In genomic region chr17:80030730-80031410, GRCh38 we compare ENCODE assay signal across 9 cellular contexts. TPM values are rescaled to one million over a fixed set of nuclear protein-coding genes. Genes with fewer than 3 reads are reported as not detected.
DNase-seq lines count a peak whose midpoint lies in the region; ATAC-seq and TF ChIP-seq lines count a peak whose summit lies in the region.
"Had no signal": no experiment of that assay in that cellular context is flagged by ENCODE, and none has a peak within 500 bp of the region (broad histone marks: within the 10 kb centered on the region; RNA-seq: fewer than 3 reads in every experiment).

No MANE protein-coding gene starts in this region.

- H3K4me3 ChIP-seq in colonic mucosa = no peak overlapping the region
- no peak overlapping the region for H3K4me3 ChIP-seq in parathyroid adenoma (ENCODE audit: low read depth, low read length)

- peaks cover 34% of the 10 kb centered on the region for H3K4me1 Mint-ChIP-seq in HFFc6 (ENCODE audit: low read depth)
- peaks cover 7% of the 10 kb centered on the region for H3K4me1 Mint-ChIP-seq in activated T-helper 2 cell treated with anti-CD3 and anti-CD28 coated beads, Interferon-gamma antibody, Interleukin-2, Interleukin-4, amounts not matched to agents 10 μg/mL and 5 μg/mL and 100 μg/mL, durations not matched to agents 14 hours and 24 hours and 36 hours (ENCODE audit: low read depth)
- peaks cover 6 to 10% (median 8%) of the 10 kb centered on the region in 4 donors for H3K4me1 Mint-ChIP-seq in naive thymus-derived CD8-positive, alpha-beta T cell

- POLR2A ChIA-PET in naive thymus-derived CD8-positive, alpha-beta T cell (lab: Charles Lee) = no interaction called here

- H3K27me3 ChIP-seq in colonic mucosa (no peaks in the 10 kb centered on the region), parathyroid adenoma (ENCODE audit: control insufficient read depth, insufficient read depth, low read length) (no peaks in the 10 kb centered on the region)

- intact Hi-C loops in colonic mucosa (cut with DNase I) = no loop called here
- intact Hi-C loops in activated T-helper 2 cell treated with anti-CD3 and anti-CD28 coated beads, Interferon-gamma antibody, Interleukin-2, Interleukin-4, amounts not matched to agents 10 μg/mL and 5 μg/mL and 100 μg/mL, durations not matched to agents 14 hours and 24 hours and 36 hours (cut with micrococcal nuclease) = no loop called here

- H2AFZ ChIP-seq in parathyroid adenoma = peak overlapping the region; percentile 38

- peak overlapping the region; percentile 13 for H3K4me2 ChIP-seq in parathyroid adenoma (ENCODE audit: low read length)

- no peaks in the 10 kb centered on the region for H3K9me3 Mint-ChIP-seq in HFFc6
- no peaks in the 10 kb centered on the region for H3K9me3 Mint-ChIP-seq in activated T-helper 2 cell treated with anti-CD3 and anti-CD28 coated beads, Interferon-gamma antibody, Interleukin-2, Interleukin-4, amounts not matched to agents 10 μg/mL and 5 μg/mL and 100 μg/mL, durations not matched to agents 14 hours and 24 hours and 36 hours
- H3K9me3 Mint-ChIP-seq in naive thymus-derived CD8-positive, alpha-beta T cell = no peaks in the 10 kb centered on the region

- H3K9me3 ChIP-seq in colonic mucosa (no peaks in the 10 kb centered on the region), parathyroid adenoma (ENCODE audit: control insufficient read depth, low read length) (no peaks in the 10 kb centered on the region)

- no peak overlapping the region for H3K4me3 Mint-ChIP-seq in HFFc6
- H3K4me3 Mint-ChIP-seq in activated T-helper 2 cell treated with anti-CD3 and anti-CD28 coated beads, Interferon-gamma antibody, Interleukin-2, Interleukin-4, amounts not matched to agents 10 μg/mL and 5 μg/mL and 100 μg/mL, durations not matched to agents 14 hours and 24 hours and 36 hours (ENCODE audit: low read depth) = no peak overlapping the region
- H3K4me3 Mint-ChIP-seq in naive thymus-derived CD8-positive, alpha-beta T cell = no peak overlapping the region

- H3K27ac ChIP-seq in colonic mucosa (no peak overlapping the region), parathyroid adenoma (no peak overlapping the region)

- no peak overlapping the region for H3K27ac Mint-ChIP-seq in HFFc6
- no peak overlapping the region for H3K27ac Mint-ChIP-seq in activated T-helper 2 cell treated with anti-CD3 and anti-CD28 coated beads, Interferon-gamma antibody, Interleukin-2, Interleukin-4, amounts not matched to agents 10 μg/mL and 5 μg/mL and 100 μg/mL, durations not matched to agents 14 hours and 24 hours and 36 hours
- H3K27ac Mint-ChIP-seq in naive thymus-derived CD8-positive, alpha-beta T cell = no peak overlapping the region

- H3K9ac ChIP-seq in colonic mucosa (ENCODE audit: low read depth in 2 of 2, low read length in 2 of 2) = peak overlapping the region in 1 of 2 donors; percentile 43
- H3K9ac ChIP-seq in parathyroid adenoma = no peak overlapping the region

- H3K79me2 ChIP-seq in parathyroid adenoma = peaks cover 15% of the 10 kb centered on the region

- TF ChIP-seq CTCF in colonic mucosa (IDR thresholded peaks at IDR 0.05) (no peak), parathyroid adenoma (IDR thresholded peaks at IDR 0.05) (peak; percentile 35), HFFc6 (IDR thresholded peaks at IDR 0.05) (no peak)

- H3K4me1 ChIP-seq in colonic mucosa (peaks cover 7% of the 10 kb centered on the region), parathyroid adenoma (peaks cover 15% of the 10 kb centered on the region)

- H3K27me3 Mint-ChIP-seq in HFFc6 (ENCODE audit: insufficient read depth) = peaks cover 3% of the 10 kb centered on the region; the same call in 1 of the 2 replicates
- H3K27me3 Mint-ChIP-seq in activated T-helper 2 cell treated with anti-CD3 and anti-CD28 coated beads, Interferon-gamma antibody, Interleukin-2, Interleukin-4, amounts not matched to agents 10 μg/mL and 5 μg/mL and 100 μg/mL, durations not matched to agents 14 hours and 24 hours and 36 hours (ENCODE audit: low read depth) = peaks cover 30% of the 10 kb centered on the region
- peaks cover 0 to 4% (median 0%) of the 10 kb centered on the region in 5 donors for H3K27me3 Mint-ChIP-seq in naive thymus-derived CD8-positive, alpha-beta T cell

- ATAC-seq in naive thymus-derived CD8-positive, alpha-beta T cell = no peak

- no peaks in the 10 kb centered on the region for H3K36me3 ChIP-seq in colonic mucosa
- no peaks in the 10 kb centered on the region for H3K36me3 ChIP-seq in parathyroid adenoma (ENCODE audit: control insufficient read depth, insufficient read depth, low read length)

- DNase-seq in DMS53 treated with DMSO at 0.1 percent for 48 hours (lab: John Stamatoyannopoulos, UW; ENCODE audit: unreplicated experiment) = peak; percentile 85
- peak; percentile 14 for DNase-seq in NCI-H345 treated with DMSO at 0.1 percent for 48 hours (lab: John Stamatoyannopoulos, UW; ENCODE audit: unreplicated experiment)
- peak; percentile 82 for DNase-seq in colonic mucosa
- no peak for DNase-seq in HFFc6
- DNase-seq in activated T-helper 2 cell treated with anti-CD3 and anti-CD28 coated beads, Interferon-gamma antibody, Interleukin-2, Interleukin-4, amounts not matched to agents 10 μg/mL and 5 μg/mL and 100 μg/mL, durations not matched to agents 14 hours and 24 hours and 36 hours (ENCODE audit: low spot score) = no peak
- no peak for DNase-seq in naive thymus-derived CD8-positive, alpha-beta T cell
- no peak for DNase-seq in SIG-M5 (lab: John Stamatoyannopoulos, UW)
- DNase-seq: stimulated activated naive CD4-positive, alpha-beta T cell treated with Interleukin-2 at 50 U/mL for 16 hours had no signal

- no peaks in the 10 kb centered on the region for H3K36me3 Mint-ChIP-seq in HFFc6 (ENCODE audit: low read depth)
- H3K36me3 Mint-ChIP-seq in activated T-helper 2 cell treated with anti-CD3 and anti-CD28 coated beads, Interferon-gamma antibody, Interleukin-2, Interleukin-4, amounts not matched to agents 10 μg/mL and 5 μg/mL and 100 μg/mL, durations not matched to agents 14 hours and 24 hours and 36 hours (ENCODE audit: low read depth) = no peaks in the 10 kb centered on the region
- no peaks in the 10 kb centered on the region for H3K36me3 Mint-ChIP-seq in naive thymus-derived CD8-positive, alpha-beta T cell

RNA-seq across cellular contexts. Expression of gene TBC1D16, which starts 4.8 kb away (rescaled TPM):
- total RNA-seq in colonic mucosa = 10 to 100 TPM; 14.4 to 19.8 TPM
- 10 to 100 TPM; 15.1 to 25.5 (median 17.9) TPM for total RNA-seq in HFFc6 (2021; fragmentation: NEBNext Ultra II Directional; extraction: Animal tissue kit (Norgen Biotek cat#: 25700))
- total RNA-seq in activated T-helper 2 cell treated with anti-CD3 and anti-CD28 coated beads, Interferon-gamma antibody, Interleukin-2, Interleukin-4, amounts not matched to agents 10 μg/mL and 5 μg/mL and 100 μg/mL, durations not matched to agents 14 hours and 24 hours and 36 hours = 1.4 and 2.0 TPM in 2 replicates
- 1 to 10 TPM; 2.6 to 3.1 TPM for total RNA-seq in naive thymus-derived CD8-positive, alpha-beta T cell
- polyA plus RNA-seq in naive thymus-derived CD8-positive, alpha-beta T cell = under 1 TPM; 0.48 to 0.89 (median 0.50) TPM

RNA-seq across cellular contexts. Expression of gene CCDC40, which starts 5.6 kb away (rescaled TPM):
- 1 to 10 TPM; 1.2 to 3.6 TPM for total RNA-seq in colonic mucosa
- 1 to 10 TPM; 1.7 to 3.2 (median 2.1) TPM for total RNA-seq in HFFc6 (2021; fragmentation: NEBNext Ultra II Directional; extraction: Animal tissue kit (Norgen Biotek cat#: 25700))
- total RNA-seq in activated T-helper 2 cell treated with anti-CD3 and anti-CD28 coated beads, Interferon-gamma antibody, Interleukin-2, Interleukin-4, amounts not matched to agents 10 μg/mL and 5 μg/mL and 100 μg/mL, durations not matched to agents 14 hours and 24 hours and 36 hours = 0.18 TPM in 1 of 2 replicates, not detected in the other
- 1 to 10 TPM; 4.2 to 4.8 TPM for total RNA-seq in naive thymus-derived CD8-positive, alpha-beta T cell
- under 1 TPM in 1 of 3 donors, not detected in 2; 0.37 TPM for polyA plus RNA-seq in naive thymus-derived CD8-positive, alpha-beta T cell

Comparison
In these comparisons a context has a peak if more than half of its experiments do, and no peak if none do; other contexts are left out.
1. DNase-seq: peak in DMS53 treated with DMSO at 0.1 percent for 48 hours (single experiment), NCI-H345 treated with DMSO at 0.1 percent for 48 hours (single experiment) and colonic mucosa (single experiment); none in HFFc6 (single experiment), activated T-helper 2 cell treated with anti-CD3 and anti-CD28 coated beads, Interferon-gamma antibody, Interleukin-2, Interleukin-4, amounts not matched to agents 10 μg/mL and 5 μg/mL and 100 μg/mL, durations not matched to agents 14 hours and 24 hours and 36 hours (single experiment), naive thymus-derived CD8-positive, alpha-beta T cell (0 of 10) and SIG-M5 (single experiment).